In genomic region chr16:4892356-4893102, GRCh38 we compare ENCODE assay signal across 17 cellular contexts. TPM values are rescaled to one million over a fixed set of nuclear protein-coding genes. Genes with fewer than 3 reads are reported as not detected.
A peak's percentile ranks its signal among the peaks of the same experiment; 100 is the strongest.
DNase-seq lines count a peak whose midpoint lies in the region; ATAC-seq, FAIRE-seq and TF ChIP-seq lines count a peak whose summit lies in the region.
"Had no signal": no experiment of that assay in that cellular context is flagged by ENCODE, and none has a peak within 500 bp of the region (broad histone marks: within the 10 kb centered on the region; RNA-seq: fewer than 3 reads in every experiment).

No MANE protein-coding gene starts in this region.

- H3K9ac ChIP-seq in astrocyte (ENCODE audit: low read length): no peak overlapping the region

- H3K27ac Mint-ChIP-seq in astrocyte (ENCODE audit: unreplicated experiment): no peak overlapping the region
- H3K27ac Mint-ChIP-seq: activated naive CD8-positive, alpha-beta T cell; dendritic cell treated with granulocyte-macrophage colony-stimulating factor and Interleukin-4, amounts not matched to agents 40 ng/mL and 50 ng/mL, for 4 days had no signal

- ATAC-seq in Right ventricle myocardium superior (ENCODE audit: poor library complexity) (peak; percentile 70), HG03457 (IDR thresholded peaks at IDR 0.05; ENCODE audit: unreplicated experiment) (no peak)
- ATAC-seq: A549 had no signal

- no peaks in the 10 kb centered on the region for H3K4me1 Mint-ChIP-seq in astrocyte (ENCODE audit: low read depth, unreplicated experiment)
- H3K4me1 Mint-ChIP-seq: naive B cell had no signal

- no peaks in the 10 kb centered on the region for H3K36me3 ChIP-seq in astrocyte (ENCODE audit: insufficient read depth, low read length)

- no peaks in the 10 kb centered on the region for H3K27me3 Mint-ChIP-seq in astrocyte (ENCODE audit: low read depth, unreplicated experiment)
- H3K27me3 Mint-ChIP-seq: activated naive CD8-positive, alpha-beta T cell had no signal

- intact Hi-C loops in Right ventricle myocardium superior (cut with DNase I): no loop called here

- H3K27ac ChIP-seq in astrocyte (ENCODE audit: low read depth, low read length): no peak overlapping the region
- H3K27ac ChIP-seq: A549, sigmoid colon had no signal

- DNase-seq in NCI-H446 (lab: John Stamatoyannopoulos, UW): peak; percentile 12 to 53
- no peak for DNase-seq in NCI-H446 treated with DMSO at 0.1 percent for 48 hours (lab: John Stamatoyannopoulos, UW)
- DNase-seq in astrocyte (ENCODE audit: low read depth): peak; percentile 10
- peak; percentile 67 for DNase-seq in Right ventricle myocardium superior
- peak; percentile 37 for DNase-seq in skeletal muscle cell (ENCODE audit: low read depth)
- DNase-seq in RKO (ENCODE audit: low spot score): no peak
- no peak for DNase-seq in iPS-NIHi11 (ENCODE audit: low spot score)
- DNase-seq: Kasumi-1, kidney glomerular epithelial cell, naive B cell, NCI-H526 treated with DMSO at 0.1 percent for 48 hours, sigmoid colon had no signal

- H4K20me1 ChIP-seq in astrocyte (ENCODE audit: insufficient read depth, low read length): peaks cover 13% of the 10 kb centered on the region

- H3K4me2 ChIP-seq in astrocyte (ENCODE audit: low read length): no peak overlapping the region
- H3K4me2 ChIP-seq: A549 had no signal

- no peak for FAIRE-seq in astrocyte (lab: Jason Lieb, UNC)
- FAIRE-seq: A549, D721Med had no signal

- H3K4me3 Mint-ChIP-seq in astrocyte (ENCODE audit: unreplicated experiment): no peak overlapping the region
- H3K4me3 Mint-ChIP-seq: activated naive CD8-positive, alpha-beta T cell; dendritic cell treated with granulocyte-macrophage colony-stimulating factor and Interleukin-4, amounts not matched to agents 40 ng/mL and 50 ng/mL, for 4 days; naive B cell had no signal

- no peaks in the 10 kb centered on the region for H3K27me3 ChIP-seq in astrocyte (ENCODE audit: insufficient read depth, low read length)
- H3K27me3 ChIP-seq: sigmoid colon had no signal

- H3K9me3 ChIP-seq in astrocyte (ENCODE audit: insufficient read depth, low read depth, low read length): no peaks in the 10 kb centered on the region
- H3K9me3 ChIP-seq: A549, sigmoid colon had no signal

- no peaks in the 10 kb centered on the region for H3K79me2 ChIP-seq in astrocyte (ENCODE audit: insufficient read depth, low read length)

- TF ChIP-seq CTCF in astrocyte (IDR thresholded peaks at IDR 0.05; ENCODE audit: insufficient read depth, low read depth, low read length): no peak

- peaks cover 11% of the 10 kb centered on the region for H3K4me1 ChIP-seq in astrocyte (ENCODE audit: insufficient read depth, low read length)
- H3K4me1 ChIP-seq: A549 had no signal

- no peak overlapping the region for H2AFZ ChIP-seq in astrocyte (ENCODE audit: low read depth, low read length)

- peaks cover 15% of the 10 kb centered on the region for H3K36me3 Mint-ChIP-seq in astrocyte (ENCODE audit: low read depth, unreplicated experiment)
- H3K36me3 Mint-ChIP-seq: activated naive CD8-positive, alpha-beta T cell; naive B cell had no signal

- no peak overlapping the region for H3K4me3 ChIP-seq in astrocyte (ENCODE audit: insufficient read depth, low read depth, low read length)
- no peak overlapping the region for H3K4me3 ChIP-seq in skeletal muscle cell (ENCODE audit: low read depth, low read length)
- H3K4me3 ChIP-seq: A549, sigmoid colon had no signal

- no peaks in the 10 kb centered on the region for H3K9me3 Mint-ChIP-seq in astrocyte (ENCODE audit: unreplicated experiment)
- H3K9me3 Mint-ChIP-seq: dendritic cell treated with granulocyte-macrophage colony-stimulating factor and Interleukin-4, amounts not matched to agents 40 ng/mL and 50 ng/mL, for 4 days; naive B cell had no signal

RNA-seq across cellular contexts. Expression of gene PPL, which starts 44.4 kb away (rescaled TPM):
- total RNA-seq in astrocyte (5.8 and 12.3 TPM in 2 replicates), Right ventricle myocardium superior (14.9 TPM)

RNA-seq across cellular contexts. Expression of gene UBN1, which starts 45.2 kb away (rescaled TPM):
- total RNA-seq in astrocyte (42.9 and 45.3 TPM in 2 replicates), Right ventricle myocardium superior (42.1 TPM)

RNA-seq across cellular contexts. Expression of gene GLYR1, which starts 45.4 kb away (rescaled TPM):
- total RNA-seq in astrocyte (69.9 and 77.8 TPM in 2 replicates), Right ventricle myocardium superior (93.3 TPM)

Comparison
In these comparisons a context has a peak if more than half of its experiments do, and no peak if none do; other contexts are left out.
1. DNase-seq: peak in NCI-H446 (2 of 2), astrocyte (single experiment), Right ventricle myocardium superior (single experiment) and skeletal muscle cell (single experiment); none in NCI-H446 treated with DMSO at 0.1 percent for 48 hours (single experiment), RKO (single experiment) and iPS-NIHi11 (single experiment).